Comparison of ENCODE assay signal across 10 cellular contexts in the genomic region with DNA sequence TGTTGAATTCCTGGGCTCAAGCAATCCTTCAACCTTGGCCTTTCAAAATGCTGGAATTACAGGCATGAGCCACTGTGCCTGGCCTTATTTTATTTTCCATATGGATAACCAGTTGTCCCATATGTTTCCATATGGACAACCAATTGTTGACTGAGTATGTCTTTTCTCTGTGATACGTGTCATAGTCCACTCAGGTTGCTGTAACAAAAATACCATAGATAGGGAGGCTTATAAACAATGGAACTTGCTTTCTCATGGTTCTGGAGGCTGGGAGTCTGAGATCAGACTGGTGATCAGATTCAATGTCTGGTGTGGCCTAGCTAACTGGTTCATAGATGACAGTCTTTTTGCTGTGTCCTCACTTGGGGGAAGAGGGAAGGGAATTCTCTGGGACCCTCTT. TPM values are rescaled to one million over a fixed set of nuclear protein-coding genes. Genes with fewer than 3 reads are reported as not detected.
"Had no signal": no experiment of that assay in that cellular context is flagged by ENCODE, and none has a peak within 500 bp of the region (broad histone marks: within the 10 kb centered on the region; RNA-seq: fewer than 3 reads in every experiment).

No MANE protein-coding gene starts in this region.

- H3K27ac ChIP-seq: GM23248, KMS-11 had no signal

- H3K36me3 ChIP-seq: HAP-1 had no signal

- H3K4me3 ChIP-seq: GM23248, HAP-1 had no signal

- H3K4me3 Mint-ChIP-seq: HFFc6 had no signal

- H3K9ac ChIP-seq: GM23248, KMS-11 had no signal

- H3K9me3 ChIP-seq: HAP-1 had no signal

- DNase-seq: GM23248, GOT3, H7, HFFc6, KBM-7 had no signal

- ATAC-seq: HCT116 had no signal

- FAIRE-seq: HTR-8/SVneo had no signal

- H3K4me2 ChIP-seq: KMS-11 had no signal

- H3K27ac Mint-ChIP-seq: HFFc6 had no signal

- H3K9me3 Mint-ChIP-seq: HFFc6 had no signal

- H2AFZ ChIP-seq: GM23248 had no signal

RNA-seq across cellular contexts. Expression of a gene that starts 55.8 kb away (rescaled TPM):
- total RNA-seq: HT-29 had no signal
